ENCODE assay signal across 8 cellular contexts in the genomic region with DNA sequence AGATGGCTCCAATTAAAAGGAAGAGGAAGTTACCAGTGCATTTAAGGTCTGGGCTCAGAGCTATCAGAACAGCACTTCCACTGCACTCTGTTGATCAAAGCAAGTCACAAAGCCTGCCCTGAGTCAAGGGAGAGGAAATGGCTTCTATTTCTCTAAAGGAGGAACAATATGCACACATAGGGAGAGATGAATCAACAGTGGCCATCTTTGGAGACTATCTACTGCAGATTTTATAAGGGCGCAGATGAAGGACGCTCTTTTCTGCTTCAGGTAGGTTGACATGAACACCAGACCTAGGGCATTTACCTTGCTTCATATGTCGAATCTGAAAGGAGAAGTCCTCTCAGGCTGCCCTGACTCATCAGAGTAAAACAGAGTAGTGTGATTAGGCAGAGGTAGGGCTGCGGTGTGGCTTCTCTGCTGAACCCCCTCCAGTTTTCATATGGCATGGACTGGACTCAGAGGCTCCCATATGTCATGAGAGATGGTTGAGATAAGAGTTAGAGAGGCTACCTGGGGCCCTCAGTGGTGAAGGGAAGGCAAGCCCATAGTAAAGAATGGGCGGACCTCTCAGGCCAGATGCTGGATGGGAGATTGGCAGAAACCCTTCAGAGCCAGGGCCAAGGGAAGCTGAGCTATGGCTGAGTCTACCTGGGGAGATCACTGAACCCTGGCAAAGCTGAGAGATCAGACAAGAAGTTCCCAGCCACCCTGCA.
DNase-seq lines count a peak whose midpoint lies in the region; ATAC-seq lines count a peak whose summit lies in the region.

No MANE protein-coding gene starts in this region.

- no peaks in the 10 kb centered on the region for H3K9me3 ChIP-seq in BLaER1

- H3K4me3 ChIP-seq in BLaER1 = no peak overlapping the region

- no peaks in the 10 kb centered on the region for H4K20me1 ChIP-seq in BLaER1

- H3K4me2 ChIP-seq in BLaER1 = peak overlapping the region; percentile 52

- peak overlapping the region; percentile 66 for H3K27ac ChIP-seq in BLaER1

- peak; percentile 66 for DNase-seq in activated CD8-positive, alpha-beta memory T cell treated with anti-CD3 and anti-CD28 coated beads, Interleukin-2, amount 50 U/mL, for 48 hours
- DNase-seq in stimulated activated CD4-positive, alpha-beta T cell treated with anti-CD3 and anti-CD28 coated beads, Interleukin-12 subunit alpha, Interleukin-12 subunit beta, amount 100 ng/mL, for 24 hours (ENCODE audit: low read depth in 2 of 2) = peak; percentile 36 to 37
- no peak for DNase-seq in NCI-H2081 treated with DMSO at 0.1 percent for 48 hours (lab: John Stamatoyannopoulos, UW)
- DNase-seq in HPDE6-E6E7 (ENCODE audit: extremely low spot score) = no peak
- no peak for DNase-seq in HCEC 1CT

- H3K4me1 ChIP-seq in BLaER1 = peaks cover 29% of the 10 kb centered on the region

- no peaks in the 10 kb centered on the region for H3K27me3 ChIP-seq in BLaER1

- H3K9ac ChIP-seq in BLaER1 = no peak overlapping the region

- ATAC-seq in GM19463 (IDR thresholded peaks at IDR 0.05; ENCODE audit: unreplicated experiment) = peak; percentile 81
- peak; percentile 81 for ATAC-seq in HG03520 (IDR thresholded peaks at IDR 0.05; ENCODE audit: unreplicated experiment)

- H3K36me3 ChIP-seq in BLaER1 = no peaks in the 10 kb centered on the region

Comparison
In these comparisons a context has a peak if more than half of its experiments do, and no peak if none do; other contexts are left out.
1. DNase-seq: peak in activated CD8-positive, alpha-beta memory T cell treated with anti-CD3 and anti-CD28 coated beads, Interleukin-2, amount 50 U/mL, for 48 hours (single experiment) and stimulated activated CD4-positive, alpha-beta T cell treated with anti-CD3 and anti-CD28 coated beads, Interleukin-12 subunit alpha, Interleukin-12 subunit beta, amount 100 ng/mL, for 24 hours (2 of 2); none in NCI-H2081 treated with DMSO at 0.1 percent for 48 hours (single experiment), HPDE6-E6E7 (single experiment) and HCEC 1CT (single experiment).